27 cellular contexts compared by ENCODE assay signal in genomic region chr3:134038716-134039115, GRCh38. TPM values are rescaled to one million over a fixed set of nuclear protein-coding genes. Genes with fewer than 3 reads are reported as not detected.
DNase-seq lines count a peak whose midpoint lies in the region; ATAC-seq, FAIRE-seq and TF ChIP-seq lines count a peak whose summit lies in the region.
"Had no signal": no experiment of that assay in that cellular context is flagged by ENCODE, and none has a peak within 500 bp of the region (broad histone marks: within the 10 kb centered on the region; RNA-seq: fewer than 3 reads in every experiment).

No MANE protein-coding gene starts in this region.

- H3K23ac ChIP-seq in IMR-90 (ENCODE audit: low read depth, low read length) = no peak overlapping the region

- H3K18ac ChIP-seq in IMR-90 (ENCODE audit: low read depth, low read length) = no peak overlapping the region

- H4K91ac ChIP-seq in IMR-90 (ENCODE audit: insufficient read depth, low read depth, low read length) = no peak overlapping the region

- no peak overlapping the region for H4K8ac ChIP-seq in IMR-90 (ENCODE audit: low read depth in 2 of 2, low read length in 2 of 2)

- no peak overlapping the region for H3K14ac ChIP-seq in IMR-90 (replicated peaks; ENCODE audit: low read depth, low read length)

- no peak overlapping the region for H2BK20ac ChIP-seq in IMR-90 (ENCODE audit: low read depth, low read length)

- H3K27me3 ChIP-seq in IMR-90 (ENCODE audit: control insufficient read depth, insufficient read depth, low read length) (no peaks in the 10 kb centered on the region), colonic mucosa (no peaks in the 10 kb centered on the region), small intestine (ENCODE audit: control insufficient read depth in 2 of 2, insufficient read depth in 2 of 2, low read length in 2 of 2) (no peaks in the 10 kb centered on the region)
- H3K27me3 ChIP-seq: left lung, SJSA1, tibial nerve had no signal

- H3K9ac ChIP-seq in IMR-90 (ENCODE audit: low read depth, low read length) (no peak overlapping the region), colonic mucosa (ENCODE audit: low read depth in 2 of 2, low read length in 2 of 2) (peak overlapping the region in 1 of 2 donors; percentile 6)

- FAIRE-seq in small intestine (lab: Jason Lieb, UNC) (no peak), GM12891 (lab: Jason Lieb, UNC) (no peak)
- FAIRE-seq: GM12892, islet of Langerhans had no signal

- dilution Hi-C loops in IMR-90 (cut with HindIII; ENCODE audit: low sequenced_read_pairs, unreplicated experiment) = no loop called here

- CTCF ChIA-PET in IMR-90 (lab: Yijun Ruan, JAX) = no interaction called here

- DNase-seq in IMR-90 (no peak), colonic mucosa (peak; percentile 34), mucosa of descending colon (peak in 1 of 3 donors; percentile 53), small intestine (peak; percentile 91), GM12891 (ENCODE audit: insufficient read length, low spot score) (no peak)
- DNase-seq in stimulated activated CD4-positive, alpha-beta T cell treated with anti-CD3 and anti-CD28 coated beads, Interleukin-4, amount 100 ng/mL, for 1 hour = no peak
- DNase-seq: activated CD4-positive, alpha-beta T cell treated with anti-CD3 and anti-CD28 coated beads, Interleukin-2, amount 10 ng/mL, durations not matched to agents 24 days and 14 days; effector CD4-positive, alpha-beta T cell; HCEC 1CT; left lung; naive thymus-derived CD8-positive, alpha-beta T cell; NCI-H1105 treated with DMSO at 0.1 percent for 48 hours; NCI-H1930; NCI-H2171 treated with DMSO at 0.1 percent for 48 hours; NCI-H510A; stimulated activated CD4-positive, alpha-beta T cell treated with anti-CD3 and anti-CD28 coated beads, Interleukin-2, amount 100 ng/mL, for 24 hours; stimulated activated CD8-positive, alpha-beta memory T cell treated with anti-CD3 and anti-CD28 coated beads, Interleukin-4, amount 100 ng/mL, for 48 hours; T1000 had no signal

- H3K4ac ChIP-seq in IMR-90 (ENCODE audit: low read depth, low read length) = no peak overlapping the region

- in situ Hi-C loops in IMR-90 (cut with MboI; ENCODE audit: low sequenced_read_pairs) = no loop called here

- no peak overlapping the region for H2AK9ac ChIP-seq in IMR-90 (replicated peaks; ENCODE audit: low read depth, low read length, poor library complexity)

- no peak overlapping the region for H3K4me2 ChIP-seq in IMR-90 (ENCODE audit: low read depth, low read length)

- TF ChIP-seq CTCF in IMR-90 (conservative IDR thresholded peaks at IDR 0.05; ENCODE audit: low read depth, low read length) (no peak), colonic mucosa (IDR thresholded peaks at IDR 0.05) (no peak), mucosa of descending colon (IDR thresholded peaks at IDR 0.05) (no peak)

- peaks cover 3% of the 10 kb centered on the region for H3K9me1 ChIP-seq in IMR-90 (ENCODE audit: insufficient read depth, low read length)

- WGBS in IMR-90 (ENCODE audit: extremely low coverage in 2 of 2, insufficient read length in 1 of 2), 2 experiments = no CpG with 5 or more reads among the region's 8 CpGs
- 51 to 72% (median 65%) methylated on average over 8 of the region's 8 CpGs for WGBS in small intestine, 3 donors

- H2AFZ ChIP-seq in IMR-90 (replicated peaks; ENCODE audit: low read length, poor library complexity) = peak overlapping the region; percentile 16

- no TSS peak for BruUV-seq in IMR-90 (replicated peaks; lab: Mats Ljungman, UMichigan)

- H3K56ac ChIP-seq in IMR-90 (ENCODE audit: extremely low read depth, insufficient read depth, low read length) = no peak overlapping the region

- H3K9me3 ChIP-seq in IMR-90 (ENCODE audit: control insufficient read depth, insufficient read depth, low read length) (peaks cover 4% of the 10 kb centered on the region; the same call in 1 of the 2 replicates), colonic mucosa (no peaks in the 10 kb centered on the region), mucosa of descending colon (no peaks in the 10 kb centered on the region), small intestine (ENCODE audit: control insufficient read depth, low read depth) (no peaks in the 10 kb centered on the region)
- H3K9me3 ChIP-seq: SJSA1 had no signal

- H3K4me3 ChIP-seq in IMR-90 (ENCODE audit: insufficient read depth, low read depth, low read length) (no peak overlapping the region), colonic mucosa (no peak overlapping the region), mucosa of descending colon (no peak overlapping the region), small intestine (ENCODE audit: low read depth in 1 of 2, low read length in 2 of 2) (no peak overlapping the region)
- H3K4me3 ChIP-seq: left lung, SJSA1, tibial nerve had no signal

- TF ChIP-seq RAD21 in IMR-90 (IDR thresholded peaks at IDR 0.05; ENCODE audit: low read length) = no peak

- no peak overlapping the region for H2BK5ac ChIP-seq in IMR-90 (ENCODE audit: low read depth, low read length, poor library complexity, severe bottlenecking)

- H3K36me3 ChIP-seq in IMR-90 (ENCODE audit: control insufficient read depth, insufficient read depth, low read length) (no peaks in the 10 kb centered on the region), colonic mucosa (no peaks in the 10 kb centered on the region), mucosa of descending colon (ENCODE audit: low read depth) (no peaks in the 10 kb centered on the region), small intestine (ENCODE audit: control insufficient read depth in 2 of 2, insufficient read depth in 2 of 2, low read length in 2 of 2) (no peaks in the 10 kb centered on the region)
- H3K36me3 ChIP-seq: left lung, SJSA1, tibial nerve had no signal

- TF ChIP-seq POLR2A in IMR-90 (IDR thresholded peaks at IDR 0.05; ENCODE audit: low read depth, low read length) (no peak), GM12891 (IDR thresholded peaks at IDR 0.05; ENCODE audit: low read depth, low read length) (no peak)

- H2BK15ac ChIP-seq in IMR-90 (ENCODE audit: low read depth, low read length) = no peak overlapping the region

- H2BK120ac ChIP-seq in IMR-90 (ENCODE audit: low read depth, low read length) = no peak overlapping the region

- no peaks in the 10 kb centered on the region for H3K79me1 ChIP-seq in IMR-90 (ENCODE audit: low read depth in 1 of 2, low read length in 2 of 2)

- ATAC-seq in IMR-90 (ENCODE audit: low read depth) = no peak
- ATAC-seq in mucosa of descending colon = peak; percentile 47
- ATAC-seq in HG03095 (IDR thresholded peaks at IDR 0.05; ENCODE audit: unreplicated experiment) = no peak
- no peak for ATAC-seq in GM21528 (IDR thresholded peaks at IDR 0.05; ENCODE audit: low FRiP score, unreplicated experiment)
- ATAC-seq: naive thymus-derived CD8-positive, alpha-beta T cell had no signal

- H2AK5ac ChIP-seq in IMR-90 (ENCODE audit: low read depth, low read length) = no peak overlapping the region

- intact Hi-C loops in IMR-90 (cut with micrococcal nuclease) (no loop called here), colonic mucosa (cut with DNase I) (no loop called here), mucosa of descending colon (cut with DNase I, micrococcal nuclease) (no loop called here)

- H3K27ac ChIP-seq in IMR-90 (ENCODE audit: insufficient read depth, low read length) = no peak overlapping the region
- peak overlapping the region; percentile 83 for H3K27ac ChIP-seq in colonic mucosa
- peak overlapping the region; percentile 86 to 90 for H3K27ac ChIP-seq in small intestine (ENCODE audit: low read depth in 1 of 2, low read length in 1 of 2)
- H3K27ac ChIP-seq: epithelial cell of prostate, left lung, RWPE1, SJSA1 had no signal

- POLR2A ChIA-PET in IMR-90 (lab: Charles Lee; ENCODE audit: unreplicated experiment) = no interaction called here

- H3K4me1 ChIP-seq in IMR-90 (ENCODE audit: control insufficient read depth, insufficient read depth, low read length) (peaks cover 2% of the 10 kb centered on the region; the same call in 1 of the 2 replicates), colonic mucosa (peaks cover 4% of the 10 kb centered on the region), mucosa of descending colon (ENCODE audit: low read depth) (peaks cover 12% of the 10 kb centered on the region), small intestine (ENCODE audit: control insufficient read depth in 2 of 2, insufficient read depth in 1 of 2, low read depth in 1 of 2, low read length in 1 of 2) (peaks cover 0 to 4% of the 10 kb centered on the region in 2 donors)
- H3K4me1 ChIP-seq: left lung, tibial nerve had no signal

- no peaks in the 10 kb centered on the region for H4K20me1 ChIP-seq in IMR-90 (ENCODE audit: insufficient read depth, low read length)

- H4K5ac ChIP-seq in IMR-90 (ENCODE audit: low read depth, low read length) = no peak overlapping the region

TF ChIP-seq in IMR-90, 13 proteins besides CTCF, POLR2A, EP300 and RAD21 (continues in another document):
- TF ChIP-seq NFE2L2 (IDR thresholded peaks at IDR 0.05; ENCODE audit: low read depth, low read length) (no peak), MAZ (IDR thresholded peaks at IDR 0.05; ENCODE audit: borderline replicate concordance, low read depth, low read length) (no peak)

TF ChIP-seq in GM12891, 5 proteins besides CTCF, POLR2A, EP300 and RAD21:
- TF ChIP-seq SPI1 (IDR thresholded peaks at IDR 0.05; ENCODE audit: low read depth, low read length) = no peak
- TF ChIP-seq POU2F2 (IDR thresholded peaks at IDR 0.05; ENCODE audit: low read depth, low read length) = no peak
- no peak for TF ChIP-seq TAF1 (IDR thresholded peaks at IDR 0.05; ENCODE audit: low read depth, low read length)
- TF ChIP-seq PAX5 (IDR thresholded peaks at IDR 0.05; ENCODE audit: insufficient read depth, low read length, severe bottlenecking) = no peak
- TF ChIP-seq POLR2AphosphoS5 (IDR thresholded peaks at IDR 0.05; ENCODE audit: low read depth, low read length) = no peak

RNA-seq across cellular contexts. Expression of gene SLCO2A1, which starts 9.0 kb away (rescaled TPM):
- total RNA-seq in IMR-90 (2012; rRNA removed) (under 0.01 TPM in 2 replicates), colonic mucosa (10 to 100 TPM; 26.3 to 34.8 TPM), mucosa of descending colon (10 to 100 TPM; 34.3 to 72.2 (median 67.7) TPM)
- polyA plus RNA-seq in IMR-90 (2012; rRNA removed) (1.2 and 1.5 TPM in 2 replicates), small intestine (10 to 100 TPM in 1 of 3 donors, 1 to 10 TPM in 2; 1.6 to 36.7 (median 1.9) TPM)
- 0.26 and 1.0 TPM in 2 replicates for polyA plus RNA-seq in IMR-90 (2012; cell fraction: cytosol; rRNA removed)
- polyA plus RNA-seq in IMR-90 (2012; cell fraction: nucleus; rRNA removed; ENCODE audit: low replicate concordance) = 1.7 TPM in 2 replicates
- not detected for polyA plus RNA-seq in GM12891 (2012; ENCODE audit: low read depth, missing spikeins)
- total RNA-seq: activated CD4-positive, alpha-beta T cell treated with anti-CD3 and anti-CD28 coated beads, Interleukin-2, amount 10 ng/mL, durations not matched to agents 24 days and 14 days; activated CD8-positive, alpha-beta memory T cell treated with anti-CD3 and anti-CD28 coated beads for 36 hours; naive thymus-derived CD8-positive, alpha-beta T cell had no signal
- polyA plus RNA-seq: naive thymus-derived CD8-positive, alpha-beta T cell had no signal

Comparison
In these comparisons a context has a peak if more than half of its experiments do, and no peak if none do; other contexts are left out.
1. DNase-seq: peak in colonic mucosa (single experiment) and small intestine (single experiment); none in IMR-90 (single experiment), GM12891 (single experiment) and stimulated activated CD4-positive, alpha-beta T cell treated with anti-CD3 and anti-CD28 coated beads, Interleukin-4, amount 100 ng/mL, for 1 hour (single experiment).
2. RNA of gene SLCO2A1, which starts 9.0 kb away (total RNA-seq): 34.3 to 72.2 TPM in mucosa of descending colon and 26.3 to 34.8 TPM in colonic mucosa; under 0.01 TPM in IMR-90; every median in the first group is over 10 times any median in the second.